ENCODE assay signal across 12 cellular contexts in the genomic region with DNA sequence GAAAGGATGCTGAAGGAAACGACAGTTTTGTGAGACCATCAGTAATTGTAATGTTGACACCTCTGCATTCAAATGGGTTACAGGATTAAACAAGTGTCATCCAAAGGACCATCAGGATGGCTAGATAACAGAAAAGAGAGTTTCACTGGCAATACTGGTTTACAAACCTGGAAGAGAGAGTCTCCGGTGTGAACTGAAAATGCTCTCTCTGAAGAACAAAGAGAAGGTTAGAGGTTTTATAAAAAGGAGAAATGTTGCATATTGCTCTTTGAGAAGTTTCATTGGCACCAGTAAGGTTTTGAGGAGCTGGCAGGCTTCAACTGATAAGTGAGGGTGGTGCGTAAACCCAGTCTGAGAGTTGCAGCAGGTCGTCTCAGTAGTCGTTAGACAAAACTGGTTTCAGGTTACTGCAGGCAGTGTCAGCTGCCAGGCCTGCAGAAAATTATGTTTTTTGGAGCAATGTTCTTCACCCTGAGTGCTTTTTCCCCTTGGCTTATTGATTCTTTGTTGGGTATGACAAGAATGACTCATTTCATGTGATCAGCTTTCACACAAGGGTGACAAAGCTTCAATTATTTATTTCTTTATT. TPM values are rescaled to one million over a fixed set of nuclear protein-coding genes. Genes with fewer than 3 reads are reported as not detected.
A peak's percentile ranks its signal among the peaks of the same experiment; 100 is the strongest.
DNase-seq lines count a peak whose midpoint lies in the region; TF ChIP-seq lines count a peak whose summit lies in the region.
"Had no signal": no experiment of that assay in that cellular context is flagged by ENCODE, and none has a peak within 500 bp of the region (broad histone marks: within the 10 kb centered on the region; RNA-seq: fewer than 3 reads in every experiment).

No MANE protein-coding gene starts in this region.

- peaks cover 75% of the 10 kb centered on the region for H3K4me1 ChIP-seq in PC-9 (replicated peaks; ENCODE audit: insufficient read depth)
- peaks cover 5 to 11% of the 10 kb centered on the region in 2 donors for H3K4me1 ChIP-seq in mucosa of rectum (ENCODE audit: control insufficient read depth in 2 of 2, insufficient read depth in 2 of 2, low read length in 2 of 2)

- H3K27ac ChIP-seq in PC-9 = peak overlapping the region; percentile 96
- peak overlapping the region; percentile 24 to 61 for H3K27ac ChIP-seq in mucosa of rectum (ENCODE audit: low read depth in 2 of 2, low read length in 2 of 2)

- no peak overlapping the region for H2AFZ ChIP-seq in PC-9

- peaks cover 58% of the 10 kb centered on the region for H3F3A ChIP-seq in PC-9 (ENCODE audit: insufficient read depth, low read depth)

- CTCF ChIA-PET in PC-9 (lab: Charles Lee) (no interaction called here), GM10248 (lab: Yijun Ruan, JAX) (interaction anchor here (1.0 to 2.2 kb wide), 2 partner anchors 11 to 216 kb away, joined by 4 to 5 read pairs; no protein-coding TSS in a partner anchor)

- intact Hi-C loops in PC-9 (cut with micrococcal nuclease; ENCODE audit: unreplicated experiment) = loop anchor here (10.0 kb wide), 2 partner anchors 211 to 249 kb away; a partner anchor contains a TSS

- peak; percentile 33 for DNase-seq in NCI-H1694 treated with DMSO at 0.1 percent for 48 hours (lab: John Stamatoyannopoulos, UW)
- no peak for DNase-seq in NCI-H1694 (lab: John Stamatoyannopoulos, UW)
- peak in 51 of 76 experiments; percentile 5 to 67 (median 27) for DNase-seq in HUDEP-2 (lab: John Stamatoyannopoulos, UW; ENCODE audit: unreplicated experiment in 76 of 76)
- peak; percentile 17 to 46 for DNase-seq in PC-9
- DNase-seq in activated CD8-positive, alpha-beta memory T cell treated with anti-CD3 and anti-CD28 coated beads, Interleukin-2, amount 50 U/mL, for 48 hours = no peak
- no peak for DNase-seq in GM10248 (ENCODE audit: extremely low spot score)
- DNase-seq in stimulated activated CD4-positive, alpha-beta T cell treated with anti-CD3 and anti-CD28 coated beads, Interleukin-15, amount 100 ng/mL, for 24 hours = no peak
- DNase-seq: effector memory CD8-positive, alpha-beta T cell; MV-4-11; naive thymus-derived CD4-positive, alpha-beta T cell had no signal

- H3K4me3 ChIP-seq in PC-9 (peak overlapping the region; percentile 37; the same call in 1 of the 2 replicates), mucosa of rectum (ENCODE audit: low read length in 2 of 2) (peak overlapping the region in 1 of 2 donors; percentile 1)

- BruUV-seq in PC-9 (replicated peaks; lab: Mats Ljungman, UMichigan) = TSS peak; percentile 75

- peak overlapping the region; percentile 73 for H3K4me2 ChIP-seq in PC-9

- H3K9me2 ChIP-seq in PC-9 (ENCODE audit: insufficient read depth) = no peaks in the 10 kb centered on the region

- H3K36me3 ChIP-seq in PC-9 (ENCODE audit: low read depth) (peaks cover 16% of the 10 kb centered on the region; the same call in 1 of the 2 replicates), mucosa of rectum (ENCODE audit: control insufficient read depth in 2 of 2, insufficient read depth in 2 of 2, low read length in 2 of 2) (peaks cover 2 to 7% of the 10 kb centered on the region in 2 donors)

- H3K9me3 ChIP-seq in PC-9 (ENCODE audit: insufficient read depth, low read depth) (no peaks in the 10 kb centered on the region), mucosa of rectum (ENCODE audit: control insufficient read depth in 2 of 2, low read length in 2 of 2) (no peaks in the 10 kb centered on the region)

- peaks cover 72% of the 10 kb centered on the region for H3K79me2 ChIP-seq in PC-9 (ENCODE audit: low read depth)

- H4K20me1 ChIP-seq in PC-9 (ENCODE audit: insufficient read depth) = no peaks in the 10 kb centered on the region

- POLR2A ChIA-PET in PC-9 (lab: Charles Lee; ENCODE audit: unreplicated experiment) = interaction anchor here (0.6 to 0.7 kb wide), 3 partner anchors 18 to 155 kb away, joined by 3 to 6 read pairs (median 4); no protein-coding TSS in a partner anchor
- POLR2A ChIA-PET in GM10248 (lab: Yijun Ruan, JAX) = no interaction called here

- H3K27me3 ChIP-seq in PC-9 (ENCODE audit: insufficient read depth, low read depth) (no peaks in the 10 kb centered on the region), mucosa of rectum (ENCODE audit: control insufficient read depth in 2 of 2, insufficient read depth in 2 of 2, low read length in 2 of 2) (no peaks in the 10 kb centered on the region)

- H3K9ac ChIP-seq in mucosa of rectum (ENCODE audit: low read depth in 1 of 2, low read length in 2 of 2) = no peak overlapping the region

- no peak for TF ChIP-seq CTCF in PC-9 (conservative IDR thresholded peaks at IDR 0.05)
- TF ChIP-seq CTCF in GM10248 (IDR thresholded peaks at IDR 0.05; ENCODE audit: control extremely low read depth, extremely low read depth, low read depth, missing control alignments) = no peak

RNA-seq across cellular contexts. Expression of a gene that starts 42.2 kb away (rescaled TPM):
- total RNA-seq in PC-9 (2021) = 57.6 and 60.6 TPM in 2 replicates
- total RNA-seq: A673 had no signal

Comparison
In these comparisons a context has a peak if more than half of its experiments do, and no peak if none do; other contexts are left out.
1. DNase-seq: peak in NCI-H1694 treated with DMSO at 0.1 percent for 48 hours (single experiment), HUDEP-2 (51 of 76) and PC-9 (2 of 2); none in NCI-H1694 (single experiment), activated CD8-positive, alpha-beta memory T cell treated with anti-CD3 and anti-CD28 coated beads, Interleukin-2, amount 50 U/mL, for 48 hours (single experiment), GM10248 (single experiment) and stimulated activated CD4-positive, alpha-beta T cell treated with anti-CD3 and anti-CD28 coated beads, Interleukin-15, amount 100 ng/mL, for 24 hours (single experiment).